8 cellular contexts compared by ENCODE assay signal in the genomic region with DNA sequence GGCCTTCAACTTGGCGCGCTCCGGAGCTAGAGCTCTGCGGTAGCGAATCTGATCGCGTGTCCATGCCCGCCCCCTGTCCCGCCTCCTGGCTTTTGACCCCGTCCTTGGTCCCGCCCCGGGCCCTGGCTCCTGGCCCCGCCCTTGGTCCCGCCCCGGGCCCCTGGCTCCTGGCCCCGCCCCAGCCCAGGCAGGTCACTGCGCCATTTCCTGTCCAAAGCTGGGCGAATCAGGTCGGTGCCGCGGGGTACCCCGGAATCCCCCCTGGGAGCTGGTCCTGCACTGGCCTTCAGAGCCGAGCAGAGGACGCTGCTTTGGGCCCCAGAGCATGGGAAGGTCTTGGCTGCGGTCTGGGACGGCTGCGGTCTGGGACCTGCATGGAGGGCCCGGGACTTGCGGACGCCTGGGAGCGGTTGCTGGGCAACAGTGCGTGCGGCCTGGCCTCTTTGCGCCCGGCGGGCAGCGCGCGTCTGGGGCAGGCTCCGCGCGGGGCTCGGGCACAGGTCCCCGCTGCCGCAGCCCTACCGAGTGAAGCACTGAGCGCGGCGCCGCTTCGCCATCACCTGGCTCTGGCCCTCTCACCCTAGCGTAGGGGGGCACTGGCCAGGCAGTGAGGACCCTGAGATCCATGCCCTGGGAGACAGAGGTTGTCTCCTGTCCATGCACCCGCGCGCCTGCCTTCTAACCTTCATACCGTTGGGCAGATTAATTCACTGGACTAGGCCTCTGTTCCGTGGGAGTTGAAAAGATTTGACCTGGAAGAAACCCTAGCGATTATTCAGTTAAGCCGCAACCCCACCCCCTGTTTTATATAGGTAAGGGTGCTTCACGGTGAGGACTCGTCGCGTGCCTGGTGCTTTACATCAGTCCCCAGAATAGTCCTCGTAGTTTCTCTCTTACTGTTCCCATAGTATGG. TPM values are rescaled to one million over a fixed set of nuclear protein-coding genes. Genes with fewer than 3 reads are reported as not detected.
DNase-seq lines count a peak whose midpoint lies in the region; FAIRE-seq and TF ChIP-seq lines count a peak whose summit lies in the region.

A gene with protein sequence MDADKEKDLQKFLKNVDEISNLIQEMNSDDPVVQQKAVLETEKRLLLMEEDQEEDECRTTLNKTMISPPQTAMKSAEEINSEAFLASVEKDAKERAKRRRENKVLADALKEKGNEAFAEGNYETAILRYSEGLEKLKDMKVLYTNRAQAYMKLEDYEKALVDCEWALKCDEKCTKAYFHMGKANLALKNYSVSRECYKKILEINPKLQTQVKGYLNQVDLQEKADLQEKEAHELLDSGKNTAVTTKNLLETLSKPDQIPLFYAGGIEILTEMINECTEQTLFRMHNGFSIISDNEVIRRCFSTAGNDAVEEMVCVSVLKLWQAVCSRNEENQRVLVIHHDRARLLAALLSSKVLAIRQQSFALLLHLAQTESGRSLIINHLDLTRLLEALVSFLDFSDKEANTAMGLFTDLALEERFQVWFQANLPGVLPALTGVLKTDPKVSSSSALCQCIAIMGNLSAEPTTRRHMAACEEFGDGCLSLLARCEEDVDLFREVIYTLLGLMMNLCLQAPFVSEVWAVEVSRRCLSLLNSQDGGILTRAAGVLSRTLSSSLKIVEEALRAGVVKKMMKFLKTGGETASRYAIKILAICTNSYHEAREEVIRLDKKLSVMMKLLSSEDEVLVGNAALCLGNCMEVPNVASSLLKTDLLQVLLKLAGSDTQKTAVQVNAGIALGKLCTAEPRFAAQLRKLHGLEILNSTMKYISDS (plus strand): TSS at position 195 of the 913 bp plus-strand sequence. CDS start 1,675 bp downstream, outside the sequence.

- H3K79me2 ChIP-seq in astrocyte (ENCODE audit: insufficient read depth, low read length) = peaks cover 5% of the 10 kb centered on the region
- peaks cover 5% of the 10 kb centered on the region for H3K79me2 ChIP-seq in hepatocyte

- H3K4me3 Mint-ChIP-seq in astrocyte (ENCODE audit: unreplicated experiment) = peak within 1 kb of the TSS; percentile 87

- peak within 1 kb of the TSS; percentile 70 for H3K4me3 ChIP-seq in astrocyte (ENCODE audit: insufficient read depth, low read depth, low read length)
- H3K4me3 ChIP-seq in hepatocyte = peak within 1 kb of the TSS; percentile 76
- H3K4me3 ChIP-seq in vagina = peak within 1 kb of the TSS; percentile 59 to 60

- CTCF ChIA-PET in GM10248 (lab: Yijun Ruan, JAX) = interaction anchor here (0.8 to 4.1 kb wide), 8 partner anchors 9 to 947 kb away, joined by 3 to 28 read pairs (median 7); partner anchors contain the start of gene DRD2
- CTCF ChIA-PET in HEK293T (lab: Yijun Ruan, JAX) = no interaction called here

- no peak for TF ChIP-seq CTCF in GM10248 (IDR thresholded peaks at IDR 0.05; ENCODE audit: control extremely low read depth, extremely low read depth, low read depth, missing control alignments)
- TF ChIP-seq CTCF in astrocyte (IDR thresholded peaks at IDR 0.05; ENCODE audit: insufficient read depth, low read depth, low read length) = no peak
- no peak for TF ChIP-seq CTCF in hepatocyte (IDR thresholded peaks at IDR 0.05; ENCODE audit: poor library complexity)
- no peak for TF ChIP-seq CTCF in vagina (IDR thresholded peaks at IDR 0.05)

- H3K27ac ChIP-seq in astrocyte (ENCODE audit: low read depth, low read length) (peak within 1 kb of the TSS; percentile 66), hepatocyte (peak within 1 kb of the TSS; percentile 92), vagina (peak within 1 kb of the TSS; percentile 85)

- H3K9me3 ChIP-seq in astrocyte (ENCODE audit: insufficient read depth, low read depth, low read length) (no peaks in the 10 kb centered on the region), hepatocyte (ENCODE audit: low read depth) (no peaks in the 10 kb centered on the region), vagina (no peaks in the 10 kb centered on the region)

- H3K4me2 ChIP-seq in astrocyte (ENCODE audit: low read length) (peak within 1 kb of the TSS; percentile 93), hepatocyte (peak within 1 kb of the TSS; percentile 90)

- no peaks in the 10 kb centered on the region for H3K36me3 ChIP-seq in astrocyte (ENCODE audit: insufficient read depth, low read length)
- H3K36me3 ChIP-seq in hepatocyte (replicated peaks; ENCODE audit: insufficient read depth, low read depth) = no peaks in the 10 kb centered on the region
- no peaks in the 10 kb centered on the region for H3K36me3 ChIP-seq in vagina

- H3K27me3 ChIP-seq in astrocyte (ENCODE audit: insufficient read depth, low read length) (no peaks in the 10 kb centered on the region), hepatocyte (no peaks in the 10 kb centered on the region), vagina (no peaks in the 10 kb centered on the region)

- peak within 1 kb of the TSS; percentile 13 for H3K27ac Mint-ChIP-seq in astrocyte (ENCODE audit: unreplicated experiment)

- no peak for FAIRE-seq in astrocyte (lab: Jason Lieb, UNC)

- H4K20me1 ChIP-seq in astrocyte (ENCODE audit: insufficient read depth, low read length) (no peaks in the 10 kb centered on the region), hepatocyte (ENCODE audit: insufficient read depth, poor library complexity, severe bottlenecking) (no peaks in the 10 kb centered on the region)

- H3K4me1 Mint-ChIP-seq in astrocyte (ENCODE audit: low read depth, unreplicated experiment) = peaks cover 11% of the 10 kb centered on the region

- H2AFZ ChIP-seq in astrocyte (ENCODE audit: low read depth, low read length) (peak within 1 kb of the TSS; percentile 98), hepatocyte (peak within 1 kb of the TSS; percentile 69)

- POLR2A ChIA-PET in GM10248 (lab: Yijun Ruan, JAX) (interaction anchor here (0.6 kb wide), 1 partner anchor 50 kb away, joined by 3 read pairs; no protein-coding TSS in a partner anchor), HEK293T (lab: Yijun Ruan, JAX) (interaction anchor here (0.6 to 1.0 kb wide), 5 partner anchors 10 to 220 kb away, joined by 3 to 5 read pairs (median 4); no protein-coding TSS in a partner anchor)

- H3K4me1 ChIP-seq in astrocyte (ENCODE audit: insufficient read depth, low read length) = peaks cover 12% of the 10 kb centered on the region
- peaks cover 14% of the 10 kb centered on the region for H3K4me1 ChIP-seq in hepatocyte (ENCODE audit: insufficient read depth)
- H3K4me1 ChIP-seq in vagina = peaks cover 33% of the 10 kb centered on the region

- DNase-seq in GM10248 (ENCODE audit: extremely low spot score) (peak; percentile 95), HEK293T (ENCODE audit: extremely low spot score) (peak; percentile 94), NCI-H1048 (lab: John Stamatoyannopoulos, UW) (peak; percentile 76), T-helper 2 cell (peak; percentile 79 to 92 (median 85)), astrocyte (ENCODE audit: low read depth) (peak; percentile 71), hepatocyte (ENCODE audit: low spot score) (peak; percentile 97), renal cortical epithelial cell (ENCODE audit: low read depth) (peak; percentile 65), vagina (ENCODE audit: extremely low spot score in 2 of 2) (peak in 1 of 2 donors; percentile 94)

- WGBS in hepatocyte (ENCODE audit: low lambda C conversion rate, missing lambda C conversion rate) = 6% methylated on average over 56 of the region's 64 CpGs

- no peaks in the 10 kb centered on the region for H3K9me2 ChIP-seq in hepatocyte (replicated peaks; ENCODE audit: insufficient read depth)

- intact Hi-C loops in vagina (cut with DNase I) = no loop called here

- no peaks in the 10 kb centered on the region for H3K27me3 Mint-ChIP-seq in astrocyte (ENCODE audit: low read depth, unreplicated experiment)

- H3K36me3 Mint-ChIP-seq in astrocyte (ENCODE audit: low read depth, unreplicated experiment) = peaks cover under 1% of the 10 kb centered on the region

- no peak for TF ChIP-seq POLR2A in vagina (IDR thresholded peaks at IDR 0.05)

- no peaks in the 10 kb centered on the region for H3K9me3 Mint-ChIP-seq in astrocyte (ENCODE audit: unreplicated experiment)

- H3K9ac ChIP-seq in astrocyte (ENCODE audit: low read length) = peak within 1 kb of the TSS; percentile 82

TF ChIP-seq in HEK293T, 16 proteins besides CTCF, POLR2A, EP300 and RAD21:
- TF ChIP-seq BHLHE40 (IDR thresholded peaks at IDR 0.05; ENCODE audit: borderline replicate concordance) (no peak), L3MBTL2 (conservative IDR thresholded peaks at IDR 0.05) (no peak), FOXA1 (IDR thresholded peaks at IDR 0.05) (no peak), ELF4 (IDR thresholded peaks at IDR 0.05) (no peak), LEF1 (IDR thresholded peaks at IDR 0.05; ENCODE audit: borderline replicate concordance) (no peak), PKNOX1 (IDR thresholded peaks at IDR 0.05) (no peak), ZNF384 (IDR thresholded peaks at IDR 0.05) (no peak), FOXK2 (IDR thresholded peaks at IDR 0.05) (no peak), SP1 (IDR thresholded peaks at IDR 0.05) (no peak), SUZ12 (IDR thresholded peaks at IDR 0.05) (no peak)

RNA-seq across cellular contexts. Expression of the gene that starts here (rescaled TPM):
- total RNA-seq in astrocyte (9.4 and 10.1 TPM in 2 replicates), hepatocyte (10.5 and 12.4 TPM in 2 replicates), renal cortical epithelial cell (12.2 and 28.2 TPM in 2 replicates), vagina (20.4 TPM)
- 9.2 and 9.4 TPM in 2 replicates for polyA plus RNA-seq in hepatocyte
